ENCODE assay signal across 1 cellular context in the genomic region with DNA sequence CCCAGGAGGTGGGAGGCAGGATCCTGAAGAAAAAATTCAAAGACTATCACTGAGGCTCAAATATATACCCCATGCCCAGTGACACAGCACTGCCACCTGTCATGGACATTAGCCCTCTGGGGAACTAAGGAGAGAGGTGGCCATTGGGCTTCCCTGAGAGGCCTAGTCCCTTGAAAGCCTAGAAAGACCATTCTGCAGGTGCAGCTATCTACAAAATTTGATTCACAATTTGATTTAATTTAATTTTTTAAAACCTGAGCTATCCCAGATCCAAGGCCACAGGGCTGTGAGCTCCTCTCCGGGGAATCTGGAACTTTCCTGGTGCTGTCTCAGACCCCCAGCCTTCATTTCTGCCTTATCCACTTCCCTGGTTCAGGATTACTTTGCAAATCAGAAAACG.
TF ChIP-seq lines count a peak whose summit lies in the region.

No MANE protein-coding gene starts in this region.

TF ChIP-seq in H1, 55 proteins besides CTCF, POLR2A, EP300 and RAD21:
- no peak for TF ChIP-seq ASH2L (IDR thresholded peaks at IDR 0.05; ENCODE audit: low read length)
- no peak for TF ChIP-seq PHF8 (conservative IDR thresholded peaks at IDR 0.05; ENCODE audit: low read depth, low read length)
- TF ChIP-seq, protein P1, sequence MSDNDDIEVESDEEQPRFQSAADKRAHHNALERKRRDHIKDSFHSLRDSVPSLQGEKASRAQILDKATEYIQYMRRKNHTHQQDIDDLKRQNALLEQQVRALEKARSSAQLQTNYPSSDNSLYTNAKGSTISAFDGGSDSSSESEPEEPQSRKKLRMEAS (IDR thresholded peaks at IDR 0.05): no peak
- no peak for TF ChIP-seq CEBPB (IDR thresholded peaks at IDR 0.05; ENCODE audit: low read depth, low read length)
- no peak for TF ChIP-seq BACH1 (IDR thresholded peaks at IDR 0.05; ENCODE audit: low read length)
- TF ChIP-seq BRCA1 (IDR thresholded peaks at IDR 0.05; ENCODE audit: low read depth, low read length): no peak
- no peak for TF ChIP-seq TAF7 (optimal IDR thresholded peaks at IDR 0.05; ENCODE audit: borderline replicate concordance, low read depth, low read length)
- TF ChIP-seq SP2 (IDR thresholded peaks at IDR 0.05; ENCODE audit: low read length): no peak
